Comparison of ENCODE assay signal across 16 cellular contexts in genomic region chr16:6725634-6726331, GRCh38.
DNase-seq lines count a peak whose midpoint lies in the region; ATAC-seq and TF ChIP-seq lines count a peak whose summit lies in the region.
"Had no signal": no experiment of that assay in that cellular context is flagged by ENCODE, and none has a peak within 500 bp of the region (broad histone marks: within the 10 kb centered on the region; RNA-seq: fewer than 3 reads in every experiment).

No MANE protein-coding gene starts in this region.

- CTCF ChIA-PET in A673 (lab: Charles Lee): no interaction called here

- no peak overlapping the region for H3K4me3 ChIP-seq in A673 (ENCODE audit: low read depth, low read length, poor library complexity, severe bottlenecking)
- no peak overlapping the region for H3K4me3 ChIP-seq in LNCaP clone FGC (ENCODE audit: low read depth, low read length)
- H3K4me3 ChIP-seq: heart right ventricle, lung, MG63, SJSA1, tibial artery had no signal

- intact Hi-C loops in A673 (cut with micrococcal nuclease; ENCODE audit: unreplicated experiment): no loop called here

- no peak for ATAC-seq in HG03520 (IDR thresholded peaks at IDR 0.05; ENCODE audit: unreplicated experiment)
- ATAC-seq: heart right ventricle had no signal

- H3K36me3 ChIP-seq in A673 (ENCODE audit: insufficient read depth, low read length, poor library complexity, severe bottlenecking): no peaks in the 10 kb centered on the region
- H3K36me3 ChIP-seq: heart right ventricle, MG63, SJSA1, tibial artery had no signal

- DNase-seq in A673 (ENCODE audit: low spot score) (peak; percentile 15), LNCaP clone FGC (ENCODE audit: low read depth) (no peak), SK-MEL-5 (ENCODE audit: low read depth, low spot score) (peak; percentile 16), left kidney (ENCODE audit: low read depth, low spot score) (peak; percentile 17), DMS153 treated with DMSO at 0.1 percent for 48 hours (lab: John Stamatoyannopoulos, UW; ENCODE audit: unreplicated experiment) (no peak), SIG-M5 (lab: John Stamatoyannopoulos, UW) (no peak), NCI-H345 (lab: John Stamatoyannopoulos, UW) (no peak)
- DNase-seq: activated naive CD8-positive, alpha-beta T cell treated with anti-CD3 and anti-CD28 coated beads for 36 hours; DMS79; heart right ventricle; MG63; tibial artery had no signal

- POLR2A ChIA-PET in A673 (lab: Charles Lee; ENCODE audit: low non-redundant PET): no interaction called here

- H3K27ac ChIP-seq in A673 (ENCODE audit: low read depth, low read length, poor library complexity, severe bottlenecking): no peak overlapping the region
- H3K27ac ChIP-seq: heart right ventricle, SJSA1, tibial artery, VCaP had no signal

- H3K4me1 ChIP-seq in A673 (ENCODE audit: insufficient read depth, low read length, poor library complexity, severe bottlenecking): no peaks in the 10 kb centered on the region
- H3K4me1 ChIP-seq: heart right ventricle, SJSA1, tibial artery had no signal

- TF ChIP-seq CTCF in A673 (conservative IDR thresholded peaks at IDR 0.05; ENCODE audit: low read depth, low read length) (peak; percentile 37; the same call in 1 of the 2 replicates), LNCaP clone FGC (IDR thresholded peaks at IDR 0.05; ENCODE audit: control insufficient read depth, extremely low read depth, insufficient read depth) (peak; percentile 18; the same call in 1 of the 2 replicates)

- H3K9me3 ChIP-seq in A673 (ENCODE audit: low read depth, low read length, poor library complexity, severe bottlenecking): no peaks in the 10 kb centered on the region
- H3K9me3 ChIP-seq: MG63, SJSA1 had no signal

- BruUV-seq in A673 (replicated peaks; lab: Mats Ljungman, UMichigan): no TSS peak

- in situ Hi-C loops in SK-MEL-5 (cut with HindIII; ENCODE audit: low pct_unique_long_range_greater_than_20kb, low sequenced_read_pairs): no loop called here

- no peaks in the 10 kb centered on the region for H3K27me3 ChIP-seq in A673 (replicated peaks; ENCODE audit: insufficient read depth, low read depth, low read length, poor library complexity)
- H3K27me3 ChIP-seq: MG63, SJSA1, tibial artery had no signal

Comparison
In these comparisons a context has a peak if more than half of its experiments do, and no peak if none do; other contexts are left out.
1. DNase-seq: peak in A673 (single experiment), SK-MEL-5 (single experiment) and left kidney (single experiment); none in LNCaP clone FGC (single experiment), DMS153 treated with DMSO at 0.1 percent for 48 hours (single experiment), SIG-M5 (single experiment) and NCI-H345 (single experiment).